Comparison of ENCODE assay signal across 21 cellular contexts in the genomic region with DNA sequence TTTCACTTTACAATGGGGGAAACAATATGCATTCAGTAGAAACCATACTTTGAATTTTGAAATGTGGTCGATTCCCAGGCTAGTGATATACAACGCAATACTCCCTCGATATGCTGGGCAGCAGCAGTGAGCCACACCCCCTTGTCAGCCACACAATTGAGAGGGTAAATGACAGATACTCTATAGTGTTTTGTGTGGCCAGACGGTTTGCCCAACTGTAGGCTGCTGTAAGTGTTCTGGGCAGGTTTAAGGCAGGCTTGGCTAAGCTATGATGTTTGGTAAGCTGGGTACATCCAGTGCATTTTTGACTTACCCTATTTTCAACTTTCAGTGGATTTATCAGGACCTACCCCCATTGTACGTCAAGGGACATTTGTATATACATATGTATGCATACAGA.
A peak's percentile ranks its signal among the peaks of the same experiment; 100 is the strongest.
DNase-seq lines count a peak whose midpoint lies in the region; ATAC-seq, FAIRE-seq and TF ChIP-seq lines count a peak whose summit lies in the region.
"Had no signal": no experiment of that assay in that cellular context is flagged by ENCODE, and none has a peak within 500 bp of the region (broad histone marks: within the 10 kb centered on the region; RNA-seq: fewer than 3 reads in every experiment).

No MANE protein-coding gene starts in this region.

- TF ChIP-seq POLR2A in body of pancreas (IDR thresholded peaks at IDR 0.05) (no peak), gastrocnemius medialis (IDR thresholded peaks at IDR 0.05) (no peak)

- peak in 1 of 4 donors; percentile 25 for DNase-seq in body of pancreas
- no peak for DNase-seq in pancreas
- DNase-seq in gastrocnemius medialis: no peak
- no peak for DNase-seq in MM.1S
- no peak for DNase-seq in ascending aorta (ENCODE audit: low spot score in 2 of 2)
- no peak for DNase-seq in NCI-H1436 treated with DMSO at 0.1 percent for 48 hours (lab: John Stamatoyannopoulos, UW)
- DNase-seq: AML-193; Caco-2; Calu3; CD4-positive, alpha-beta T cell; CD8-positive, alpha-beta T cell; DMS79 treated with DMSO at 0.1 percent for 48 hours; GF-D8 had no signal

- H3K27ac ChIP-seq in body of pancreas: peak overlapping the region in 3 of 4 donors; percentile 69 to 85 (median 71)
- H3K27ac ChIP-seq in pancreas: peak overlapping the region in 3 of 4 donors; percentile 30 to 66 (median 66)
- peak overlapping the region; percentile 35 to 67 (median 63) for H3K27ac ChIP-seq in gastrocnemius medialis
- H3K27ac ChIP-seq in MM.1S (ENCODE audit: low read length): no peak overlapping the region
- no peak overlapping the region for H3K27ac ChIP-seq in ascending aorta
- H3K27ac ChIP-seq: 22Rv1; A549; BLaER1 treated with 17β-estradiol and CSF1 and Interleukin-3, amounts not matched to agents 10 nM and 100 nM; C4-2B had no signal

- intact Hi-C loops in body of pancreas (cut with DNase I) (no loop called here), pancreas (cut with DNase I) (no loop called here), gastrocnemius medialis (cut with DNase I; ENCODE audit: low total_unique reads) (loop anchor here (2.0 kb wide), 1 partner anchor 77 kb away; no protein-coding TSS in a partner anchor), ascending aorta (cut with DNase I) (no loop called here)

- H3K4me1 ChIP-seq in body of pancreas: peaks cover 34% of the 10 kb centered on the region
- H3K4me1 ChIP-seq in pancreas: peaks cover 0 to 23% (median 15%) of the 10 kb centered on the region in 3 donors
- H3K4me1 ChIP-seq in gastrocnemius medialis: peaks cover 20 to 34% of the 10 kb centered on the region in 2 donors
- no peaks in the 10 kb centered on the region for H3K4me1 ChIP-seq in MM.1S (ENCODE audit: low read length)
- no peaks in the 10 kb centered on the region for H3K4me1 ChIP-seq in ascending aorta
- H3K4me1 ChIP-seq: A549, Caco-2 had no signal

- in situ Hi-C loops in gastrocnemius medialis (cut with MboI; ENCODE audit: low sequenced_read_pairs in 4 of 4): no loop called here

- H3K9ac ChIP-seq in MM.1S (ENCODE audit: low read length): no peak overlapping the region
- H3K9ac ChIP-seq: BLaER1 treated with 17β-estradiol and CSF1 and Interleukin-3, amounts not matched to agents 10 nM and 100 nM had no signal

- H4K20me1 ChIP-seq in MM.1S (ENCODE audit: insufficient read depth, low read length): no peaks in the 10 kb centered on the region
- H4K20me1 ChIP-seq: BLaER1 treated with 17β-estradiol and CSF1 and Interleukin-3, amounts not matched to agents 10 nM and 100 nM had no signal

- TF ChIP-seq CTCF in body of pancreas (IDR thresholded peaks at IDR 0.05) (no peak), pancreas (IDR thresholded peaks at IDR 0.05) (no peak), gastrocnemius medialis (IDR thresholded peaks at IDR 0.05 in 4 of 5, conservative IDR thresholded peaks at IDR 0.05 in 1 of 5) (no peak), MM.1S (IDR thresholded peaks at IDR 0.05; ENCODE audit: low read length) (no peak), ascending aorta (IDR thresholded peaks at IDR 0.05) (no peak)

- H3K36me3 ChIP-seq in body of pancreas (replicated peaks in 1 of 2; ENCODE audit: insufficient read depth in 1 of 2, low read depth in 2 of 2) (no peaks in the 10 kb centered on the region), pancreas (no peaks in the 10 kb centered on the region), gastrocnemius medialis (no peaks in the 10 kb centered on the region), MM.1S (replicated peaks; ENCODE audit: insufficient read depth, low read length) (no peaks in the 10 kb centered on the region), ascending aorta (no peaks in the 10 kb centered on the region)
- H3K36me3 ChIP-seq: BLaER1 treated with 17β-estradiol and CSF1 and Interleukin-3, amounts not matched to agents 10 nM and 100 nM had no signal

- no peak overlapping the region for H2AFZ ChIP-seq in MM.1S (ENCODE audit: low read length)

- no peak overlapping the region for H3K4me2 ChIP-seq in MM.1S (ENCODE audit: low read depth, low read length)
- H3K4me2 ChIP-seq: A549; BLaER1 treated with 17β-estradiol and CSF1 and Interleukin-3, amounts not matched to agents 10 nM and 100 nM had no signal

- FAIRE-seq in pancreas (lab: Jason Lieb, UNC): no peak
- FAIRE-seq: A549, D721Med, G401.6, GM12891, GM19239 had no signal

- no peaks in the 10 kb centered on the region for H3K27me3 ChIP-seq in body of pancreas
- no peaks in the 10 kb centered on the region for H3K27me3 ChIP-seq in pancreas
- H3K27me3 ChIP-seq in gastrocnemius medialis: no peaks in the 10 kb centered on the region
- no peaks in the 10 kb centered on the region for H3K27me3 ChIP-seq in MM.1S (replicated peaks; ENCODE audit: insufficient read depth, low read length)
- no peaks in the 10 kb centered on the region for H3K27me3 ChIP-seq in ascending aorta
- H3K27me3 ChIP-seq: BLaER1 treated with 17β-estradiol and CSF1 and Interleukin-3, amounts not matched to agents 10 nM and 100 nM had no signal

- WGBS in body of pancreas, 2 donors: 45 to 51% methylated on average over 5 of the region's 5 CpGs
- WGBS in pancreas, 2 donors: 42 to 50% methylated on average over 5 of the region's 5 CpGs

- ATAC-seq in body of pancreas (no peak), pancreas (peak; percentile 14 to 32 (median 21)), gastrocnemius medialis (peak; percentile 21 to 26)
- ATAC-seq: A549; CD8-positive, alpha-beta T cell had no signal

- no peaks in the 10 kb centered on the region for H3F3A ChIP-seq in MM.1S (ENCODE audit: insufficient read depth, low read length)

- H3K9me2 ChIP-seq in MM.1S (replicated peaks; ENCODE audit: insufficient read depth, low read length): no peaks in the 10 kb centered on the region

- no peaks in the 10 kb centered on the region for H3K79me2 ChIP-seq in MM.1S (ENCODE audit: low read length)

- no peak overlapping the region for H3K4me3 ChIP-seq in body of pancreas
- no peak overlapping the region for H3K4me3 ChIP-seq in pancreas
- no peak overlapping the region for H3K4me3 ChIP-seq in gastrocnemius medialis
- H3K4me3 ChIP-seq in MM.1S (ENCODE audit: low read length): no peak overlapping the region
- no peak overlapping the region for H3K4me3 ChIP-seq in ascending aorta
- H3K4me3 ChIP-seq: A549; BLaER1 treated with 17β-estradiol and CSF1 and Interleukin-3, amounts not matched to agents 10 nM and 100 nM had no signal

- no peaks in the 10 kb centered on the region for H3K9me3 ChIP-seq in body of pancreas
- no peaks in the 10 kb centered on the region for H3K9me3 ChIP-seq in pancreas
- no peaks in the 10 kb centered on the region for H3K9me3 ChIP-seq in gastrocnemius medialis
- no peaks in the 10 kb centered on the region for H3K9me3 ChIP-seq in MM.1S (replicated peaks; ENCODE audit: insufficient read depth, low read length)
- H3K9me3 ChIP-seq in ascending aorta: no peaks in the 10 kb centered on the region
- H3K9me3 ChIP-seq: A549; BLaER1 treated with 17β-estradiol and CSF1 and Interleukin-3, amounts not matched to agents 10 nM and 100 nM had no signal

Comparison
In these comparisons a context has a peak if more than half of its experiments do, and no peak if none do; other contexts are left out.
1. H3K27ac ChIP-seq: peak in body of pancreas (3 of 4), pancreas (3 of 4) and gastrocnemius medialis (4 of 4); none in MM.1S (single experiment) and ascending aorta (0 of 2).